ENCODE assay signal across 9 cellular contexts in the genomic region with DNA sequence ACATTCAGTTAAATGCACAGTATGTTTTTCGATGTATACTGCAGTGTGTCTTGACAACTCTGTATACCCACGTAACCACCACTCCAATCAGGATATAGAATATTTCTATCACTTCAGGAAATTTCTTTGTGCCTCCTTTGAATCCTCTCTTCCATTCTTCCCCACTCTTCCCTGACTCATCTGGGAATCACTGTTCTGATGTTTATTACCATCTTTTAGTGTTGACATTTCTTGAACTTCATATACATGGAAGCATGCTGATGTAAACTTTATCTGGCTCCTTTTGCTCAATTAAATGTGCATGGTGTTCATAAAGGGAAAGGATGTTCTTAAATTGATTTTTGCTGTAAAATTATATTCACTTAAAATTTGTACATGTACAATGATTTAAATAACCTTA.
"Had no signal": no experiment of that assay in that cellular context is flagged by ENCODE, and none has a peak within 500 bp of the region (broad histone marks: within the 10 kb centered on the region; RNA-seq: fewer than 3 reads in every experiment).

No MANE protein-coding gene starts in this region.

- H3K4me3 ChIP-seq: GM23248, HAP-1, K562 had no signal

- H3K27ac Mint-ChIP-seq: HFFc6 had no signal

- H3K4me3 Mint-ChIP-seq: HFFc6 had no signal

- DNase-seq: GM23248, GOT3, H7, HFFc6, KG1 had no signal

- H2AFZ ChIP-seq: GM23248 had no signal

- ATAC-seq: HepG2, K562 had no signal

- H3K9ac ChIP-seq: GM23248 had no signal

- H3K9me3 ChIP-seq: HAP-1 had no signal

- H3K36me3 ChIP-seq: HAP-1 had no signal

- H3K27ac ChIP-seq: GM23248, HL-60 had no signal
